ENCODE assay signal across 8 cellular contexts in genomic region chr19:13952154-13953020, GRCh38.
DNase-seq lines count a peak whose midpoint lies in the region; ATAC-seq and TF ChIP-seq lines count a peak whose summit lies in the region.

TSS of gene DCAF15 (plus strand) at chr19:13952509. CDS start at chr19:13952513, 4 bp downstream.

- peaks cover 21% of the 10 kb centered on the region for H3K4me1 Mint-ChIP-seq in activated naive CD4-positive, alpha-beta T cell treated with anti-CD3 and anti-CD28 coated beads, Interleukin-2, amount 50 U/mL, for 24 hours

- peak within 1 kb of the TSS; percentile 85 for H3K4me3 ChIP-seq in GM06990 (replicated peaks; ENCODE audit: low read depth, low read length)

- DNase-seq in GM06990 (ENCODE audit: extremely low read depth, insufficient read length) (peak; percentile 99), NCI-H1092 (lab: John Stamatoyannopoulos, UW) (peak; percentile 99), germinal center (ENCODE audit: low spot score) (peak; percentile 100), non-pigmented ciliary epithelial cell (ENCODE audit: low read depth) (peak; percentile 98), superior temporal gyrus (ENCODE audit: extremely low spot score) (peak; percentile 100)

- peak within 1 kb of the TSS; percentile 97 for H3K4me3 Mint-ChIP-seq in activated naive CD4-positive, alpha-beta T cell treated with anti-CD3 and anti-CD28 coated beads, Interleukin-2, amount 50 U/mL, for 24 hours

- no peak for TF ChIP-seq CTCF in GM06990 (IDR thresholded peaks at IDR 0.05; ENCODE audit: insufficient read depth, low read length, poor library complexity, severe bottlenecking)

- peak; percentile 95 for ATAC-seq in HG02588 (IDR thresholded peaks at IDR 0.05; ENCODE audit: unreplicated experiment)
- peak; percentile 97 for ATAC-seq in SK-N-SH treated with all-trans-retinoic acid at 6 μM for 48 hours

- no peaks in the 10 kb centered on the region for H3K27me3 ChIP-seq in GM06990 (replicated peaks; ENCODE audit: control insufficient read depth, insufficient read depth, low read length)

- H3K9me3 Mint-ChIP-seq in activated naive CD4-positive, alpha-beta T cell treated with anti-CD3 and anti-CD28 coated beads, Interleukin-2, amount 50 U/mL, for 24 hours, result no peaks in the 10 kb centered on the region

- no peaks in the 10 kb centered on the region for H3K36me3 Mint-ChIP-seq in activated naive CD4-positive, alpha-beta T cell treated with anti-CD3 and anti-CD28 coated beads, Interleukin-2, amount 50 U/mL, for 24 hours

- H3K27ac Mint-ChIP-seq in activated naive CD4-positive, alpha-beta T cell treated with anti-CD3 and anti-CD28 coated beads, Interleukin-2, amount 50 U/mL, for 24 hours, result peak within 1 kb of the TSS; percentile 95

- no peaks in the 10 kb centered on the region for H3K27me3 Mint-ChIP-seq in activated naive CD4-positive, alpha-beta T cell treated with anti-CD3 and anti-CD28 coated beads, Interleukin-2, amount 50 U/mL, for 24 hours

- peaks cover 18% of the 10 kb centered on the region for H3K36me3 ChIP-seq in GM06990 (ENCODE audit: control insufficient read depth, insufficient read depth, low read length)

TF ChIP-seq in SK-N-SH treated with all-trans-retinoic acid at 6 μM for 48 hours, 23 proteins besides CTCF, POLR2A, EP300 and RAD21:
- TF ChIP-seq PPARA (CRISPR knock-in tag; IDR thresholded peaks at IDR 0.05; ENCODE audit: borderline replicate concordance) (no peak), ARNTL (CRISPR knock-in tag; IDR thresholded peaks at IDR 0.05; ENCODE audit: borderline replicate concordance, low read depth) (no peak), CSDC2 (CRISPR knock-in tag; IDR thresholded peaks at IDR 0.05) (no peak), GLIS3 (CRISPR knock-in tag; IDR thresholded peaks at IDR 0.05) (no peak), TOX (CRISPR knock-in tag; IDR thresholded peaks at IDR 0.05; ENCODE audit: borderline replicate concordance) (no peak), ZNF565 (CRISPR knock-in tag; conservative IDR thresholded peaks at IDR 0.05; ENCODE audit: low read depth) (no peak), ESRRG (CRISPR knock-in tag; IDR thresholded peaks at IDR 0.05) (no peak), ZC3H10 (CRISPR knock-in tag; IDR thresholded peaks at IDR 0.05) (no peak), CSRNP3 (CRISPR knock-in tag; IDR thresholded peaks at IDR 0.05) (no peak), POU6F1 (CRISPR knock-in tag; IDR thresholded peaks at IDR 0.05; ENCODE audit: borderline replicate concordance, low read depth) (no peak), ZFP3 (CRISPR knock-in tag; IDR thresholded peaks at IDR 0.05) (no peak), CREB5 (CRISPR knock-in tag; IDR thresholded peaks at IDR 0.05; ENCODE audit: low read depth) (no peak), TCF4 (CRISPR knock-in tag; IDR thresholded peaks at IDR 0.05; ENCODE audit: borderline replicate concordance) (no peak), ZNF8 (CRISPR knock-in tag; IDR thresholded peaks at IDR 0.05) (no peak), ZFP30 (CRISPR knock-in tag; IDR thresholded peaks at IDR 0.05) (no peak), BACH2 (CRISPR knock-in tag; IDR thresholded peaks at IDR 0.05; ENCODE audit: borderline replicate concordance) (no peak), PATZ1 (CRISPR knock-in tag; IDR thresholded peaks at IDR 0.05; ENCODE audit: borderline replicate concordance) (no peak)

Comparison
In these comparisons a context has a peak if more than half of its experiments do, and no peak if none do; other contexts are left out.
1. Peak in every context shown above with its lines: DNase-seq, ATAC-seq and H3K4me3 ChIP-seq.